In the genomic region with DNA sequence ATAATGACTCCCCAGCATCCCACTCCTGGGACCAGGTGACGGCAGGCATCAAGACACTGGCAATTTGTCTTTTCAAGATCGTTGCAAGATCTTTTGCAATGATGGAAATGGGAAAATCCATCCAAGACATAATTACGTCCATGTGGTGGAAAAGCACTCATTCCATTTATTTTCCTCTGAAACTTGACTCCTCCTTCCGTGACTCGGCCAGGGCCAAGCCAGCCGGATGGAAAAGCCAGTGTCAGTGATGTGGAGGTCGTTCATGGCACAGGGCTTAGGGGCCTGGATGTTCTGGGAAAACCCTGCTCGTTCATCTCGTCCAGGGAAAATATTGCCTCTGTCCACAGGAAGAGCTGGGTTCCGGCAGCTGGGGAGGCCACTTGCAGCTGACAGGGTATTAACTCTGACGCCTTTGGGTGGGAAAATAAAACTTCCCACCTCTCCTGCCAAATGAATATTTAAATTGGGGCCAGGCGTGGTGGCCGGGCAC, we compare ENCODE assay signal across 1 cellular context.
TF ChIP-seq lines count a peak whose summit lies in the region.

No MANE protein-coding gene starts in this region.

TF ChIP-seq in IMR-90, 13 proteins besides CTCF, POLR2A, EP300 and RAD21:
- TF ChIP-seq ELK1 (IDR thresholded peaks at IDR 0.05; ENCODE audit: borderline replicate concordance, low read depth, low read length) (no peak), BHLHE40 (IDR thresholded peaks at IDR 0.05; ENCODE audit: low read depth, low read length) (no peak), RFX5 (IDR thresholded peaks at IDR 0.05; ENCODE audit: low read depth, low read length) (no peak)
